ENCODE assay signal across 17 cellular contexts in genomic region chr3:112675349-112675748, GRCh38. TPM values are rescaled to one million over a fixed set of nuclear protein-coding genes. Genes with fewer than 3 reads are reported as not detected.
DNase-seq lines count a peak whose midpoint lies in the region; ATAC-seq and TF ChIP-seq lines count a peak whose summit lies in the region.
"Had no signal": no experiment of that assay in that cellular context is flagged by ENCODE, and none has a peak within 500 bp of the region (broad histone marks: within the 10 kb centered on the region; RNA-seq: fewer than 3 reads in every experiment).

No MANE protein-coding gene starts in this region.

- intact Hi-C loops in dendritic cell treated with granulocyte-macrophage colony-stimulating factor and Interleukin-4, amounts not matched to agents 40 ng/mL and 50 ng/mL, for 4 days (cut with micrococcal nuclease): no loop called here

- no peak overlapping the region for H3K4me3 Mint-ChIP-seq in HFFc6
- H3K4me3 Mint-ChIP-seq in dendritic cell treated with granulocyte-macrophage colony-stimulating factor and Interleukin-4, amounts not matched to agents 40 ng/mL and 50 ng/mL, for 4 days: no peak overlapping the region
- peak overlapping the region; percentile 56 for H3K4me3 Mint-ChIP-seq in natural killer cell treated with Interleukin-12 subunit alpha and Interleukin-12 subunit beta and Interleukin-15 and Interleukin-18, amount 100 ng/mL, for 72 hours

- TF ChIP-seq CTCF in HFFc6 (IDR thresholded peaks at IDR 0.05): no peak

- H3K9me3 Mint-ChIP-seq in HFFc6: no peaks in the 10 kb centered on the region
- H3K9me3 Mint-ChIP-seq in dendritic cell treated with granulocyte-macrophage colony-stimulating factor and Interleukin-4, amounts not matched to agents 40 ng/mL and 50 ng/mL, for 4 days: no peaks in the 10 kb centered on the region
- no peaks in the 10 kb centered on the region for H3K9me3 Mint-ChIP-seq in natural killer cell treated with Interleukin-12 subunit alpha and Interleukin-12 subunit beta and Interleukin-15 and Interleukin-18, amount 100 ng/mL, for 72 hours

- H3K27me3 Mint-ChIP-seq in HFFc6 (ENCODE audit: insufficient read depth): no peaks in the 10 kb centered on the region; the same call in 1 of the 2 replicates
- H3K27me3 Mint-ChIP-seq in dendritic cell treated with granulocyte-macrophage colony-stimulating factor and Interleukin-4, amounts not matched to agents 40 ng/mL and 50 ng/mL, for 4 days: no peaks in the 10 kb centered on the region
- no peaks in the 10 kb centered on the region for H3K27me3 Mint-ChIP-seq in natural killer cell treated with Interleukin-12 subunit alpha and Interleukin-12 subunit beta and Interleukin-15 and Interleukin-18, amount 100 ng/mL, for 72 hours

- peaks cover 81% of the 10 kb centered on the region for H3K4me1 Mint-ChIP-seq in HFFc6 (ENCODE audit: low read depth)
- peaks cover 86% of the 10 kb centered on the region for H3K4me1 Mint-ChIP-seq in dendritic cell treated with granulocyte-macrophage colony-stimulating factor and Interleukin-4, amounts not matched to agents 40 ng/mL and 50 ng/mL, for 4 days (ENCODE audit: low read depth)
- H3K4me1 Mint-ChIP-seq in natural killer cell treated with Interleukin-12 subunit alpha and Interleukin-12 subunit beta and Interleukin-15 and Interleukin-18, amount 100 ng/mL, for 72 hours (ENCODE audit: low read depth in 2 of 2): peaks cover 71 to 78% of the 10 kb centered on the region in 2 donors

- no peak for ATAC-seq in natural killer cell treated with Interleukin-12 subunit alpha and Interleukin-12 subunit beta and Interleukin-15 and Interleukin-18, amount 100 ng/mL, for 72 hours
- ATAC-seq in GM18867 (IDR thresholded peaks at IDR 0.05; ENCODE audit: unreplicated experiment): no peak

- peak overlapping the region; percentile 96 for H3K27ac Mint-ChIP-seq in HFFc6
- peak overlapping the region; percentile 81 for H3K27ac Mint-ChIP-seq in dendritic cell treated with granulocyte-macrophage colony-stimulating factor and Interleukin-4, amounts not matched to agents 40 ng/mL and 50 ng/mL, for 4 days
- peak overlapping the region; percentile 92 to 93 for H3K27ac Mint-ChIP-seq in natural killer cell treated with Interleukin-12 subunit alpha and Interleukin-12 subunit beta and Interleukin-15 and Interleukin-18, amount 100 ng/mL, for 72 hours

- no peaks in the 10 kb centered on the region for H3K36me3 Mint-ChIP-seq in HFFc6 (ENCODE audit: low read depth)
- H3K36me3 Mint-ChIP-seq in dendritic cell treated with granulocyte-macrophage colony-stimulating factor and Interleukin-4, amounts not matched to agents 40 ng/mL and 50 ng/mL, for 4 days (ENCODE audit: low read depth): no peaks in the 10 kb centered on the region
- H3K36me3 Mint-ChIP-seq in natural killer cell treated with Interleukin-12 subunit alpha and Interleukin-12 subunit beta and Interleukin-15 and Interleukin-18, amount 100 ng/mL, for 72 hours: no peaks in the 10 kb centered on the region

- DNase-seq in DMS53 (lab: John Stamatoyannopoulos, UW): peak; percentile 3
- DNase-seq in DMS53 treated with DMSO at 0.1 percent for 48 hours (lab: John Stamatoyannopoulos, UW; ENCODE audit: unreplicated experiment): no peak
- no peak for DNase-seq in HFFc6
- no peak for DNase-seq in natural killer cell treated with Interleukin-12 subunit alpha and Interleukin-12 subunit beta and Interleukin-15 and Interleukin-18, amount 100 ng/mL, for 72 hours (ENCODE audit: low spot score)
- no peak for DNase-seq in islet precursor cell
- no peak for DNase-seq in activated gamma-delta T cell treated with Interleukin-2 at 50 U/mL for 16 hours
- DNase-seq: activated CD4-positive, alpha-beta T cell treated with anti-CD3 and anti-CD28 coated beads for 48 hours; activated T-cell treated with anti-CD3 and anti-CD28 coated beads, Interleukin-2, amount 50 U/mL, for 1 hour; amygdala; kidney glomerular epithelial cell; mesendoderm; NCI-H1436; NCI-H82; PC-9; retina had no signal

RNA-seq across cellular contexts. Expression of gene CCDC80, which starts 34.4 kb away (rescaled TPM):
- 100 to 1,000 TPM; 326 to 388 (median 358) TPM for total RNA-seq in HFFc6 (2021; fragmentation: NEBNext Ultra II Directional; extraction: Animal tissue kit (Norgen Biotek cat#: 25700))
- under 1 TPM in 1 of 2 donors, not detected in 1; 0.28 TPM for total RNA-seq in natural killer cell treated with Interleukin-12 subunit alpha and Interleukin-12 subunit beta and Interleukin-15 and Interleukin-18, amount 100 ng/mL, for 72 hours

Comparison
In these comparisons a context has a peak if more than half of its experiments do, and no peak if none do; other contexts are left out.
1. RNA of gene CCDC80, which starts 34.4 kb away (total RNA-seq): 326 to 388 TPM in HFFc6; 0.28 TPM in natural killer cell treated with Interleukin-12 subunit alpha and Interleukin-12 subunit beta and Interleukin-15 and Interleukin-18, amount 100 ng/mL, for 72 hours; every median in the first group is over 100 times any median in the second.
2. Peak in every context shown above with its lines, with median percentiles within 50 percentile points of each other: H3K27ac Mint-ChIP-seq.